Comparison of ENCODE assay signal across 24 cellular contexts in the genomic region with DNA sequence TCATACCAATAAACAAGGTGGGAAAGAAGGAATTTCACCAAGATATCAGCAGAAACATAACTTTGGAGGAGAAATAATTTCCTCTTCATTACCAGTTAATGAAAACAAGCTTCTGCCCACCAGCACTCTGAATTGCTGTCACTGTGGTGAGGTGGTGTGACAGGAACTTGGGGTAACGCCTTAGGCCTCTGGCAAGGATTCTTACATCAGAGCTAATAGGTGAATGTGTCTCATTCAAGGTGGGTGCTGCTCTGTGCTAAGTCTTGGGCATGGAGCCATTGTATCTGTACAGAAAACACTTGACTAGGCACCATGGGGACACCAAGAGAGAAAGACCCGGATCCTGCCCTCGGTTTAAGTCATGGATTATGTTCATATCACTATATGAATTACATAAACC. TPM values are rescaled to one million over a fixed set of nuclear protein-coding genes. Genes with fewer than 3 reads are reported as not detected.
"Had no signal": no experiment of that assay in that cellular context is flagged by ENCODE, and none has a peak within 500 bp of the region (broad histone marks: within the 10 kb centered on the region; RNA-seq: fewer than 3 reads in every experiment).

No MANE protein-coding gene starts in this region.

- DNase-seq: central memory CD4-positive, alpha-beta T cell; dermis blood vessel endothelial cell; foreskin fibroblast; gastrocnemius medialis; heart left ventricle; left cardiac atrium; left lung; occipital lobe; ovary; psoas muscle; right cardiac atrium; sigmoid colon; stimulated activated CD4-positive, alpha-beta T cell treated with anti-CD3 and anti-CD28 coated beads, Interleukin-2, amount 100 ng/mL, for 24 hours; stimulated activated CD4-positive, alpha-beta T cell treated with anti-CD3 and anti-CD28 coated beads, Interleukin-4, amount 100 ng/mL, for 24 hours; stimulated activated naive B cell treated with anti-CD40 and anti-IgM and Interleukin-4, amounts not matched to agents 10 μg/mL and 1 μg/mL and 100 μg/mL, for 72 hours; upper lobe of left lung had no signal

- H3K4me3 ChIP-seq: coronary artery, gastrocnemius medialis, heart left ventricle, hepatocyte, left lung, ovary, psoas muscle, sigmoid colon, thoracic aorta, tibial nerve, upper lobe of left lung had no signal

- H3K27me3 ChIP-seq: gastrocnemius medialis, left lung, ovary, sigmoid colon, tibial nerve, upper lobe of left lung had no signal

- ATAC-seq: esophagus mucosa; gastrocnemius medialis; heart left ventricle; left cardiac atrium; left lung; psoas muscle; right cardiac atrium; stimulated activated naive B cell treated with anti-CD40 and anti-IgM and Interleukin-4, amounts not matched to agents 10 μg/mL and 1 μg/mL and 100 μg/mL, for 72 hours had no signal

- H3K27ac ChIP-seq: coronary artery, epithelial cell of prostate, gastrocnemius medialis, heart left ventricle, hepatocyte, left lung, ovary, psoas muscle, sigmoid colon, thoracic aorta, tibial nerve, upper lobe of left lung had no signal

- H3K79me2 ChIP-seq: hepatocyte had no signal

- H2AFZ ChIP-seq: hepatocyte had no signal

- H3K36me3 ChIP-seq: gastrocnemius medialis, heart left ventricle, left lung, ovary, sigmoid colon, thoracic aorta, tibial nerve, upper lobe of left lung had no signal

- H3K4me2 ChIP-seq: hepatocyte had no signal

- H3K27ac Mint-ChIP-seq: stimulated activated naive B cell treated with anti-CD40 and anti-IgM and Interleukin-4, amounts not matched to agents 10 μg/mL and 1 μg/mL and 100 μg/mL, for 72 hours; stimulated activated naive CD8-positive, alpha-beta T cell treated with anti-CD3 and anti-CD28 coated beads, Interleukin-15, Interleukin-2, amounts not matched to agents 100 ng/mL and 50 ng/mL, for 24 hours had no signal

- H3K4me1 ChIP-seq: gastrocnemius medialis, heart left ventricle, left lung, psoas muscle, sigmoid colon, tibial nerve, upper lobe of left lung had no signal

- H3K9me3 ChIP-seq: gastrocnemius medialis, left lung, ovary, psoas muscle, sigmoid colon, thoracic aorta, upper lobe of left lung had no signal

- H3K4me3 Mint-ChIP-seq: stimulated activated naive B cell treated with anti-CD40 and anti-IgM and Interleukin-4, amounts not matched to agents 10 μg/mL and 1 μg/mL and 100 μg/mL, for 72 hours; stimulated activated naive CD8-positive, alpha-beta T cell treated with anti-CD3 and anti-CD28 coated beads, Interleukin-15, Interleukin-2, amounts not matched to agents 100 ng/mL and 50 ng/mL, for 24 hours had no signal

RNA-seq across cellular contexts. Expression of a gene that starts 8.3 kb away (rescaled TPM):
- polyA plus RNA-seq: neural cell had no signal
